22 cellular contexts compared by ENCODE assay signal in genomic region chr20:9019833-9020232, GRCh38. TPM values are rescaled to one million over a fixed set of nuclear protein-coding genes. Genes with fewer than 3 reads are reported as not detected.
"Had no signal": no experiment of that assay in that cellular context is flagged by ENCODE, and none has a peak within 500 bp of the region (broad histone marks: within the 10 kb centered on the region; RNA-seq: fewer than 3 reads in every experiment).

No MANE protein-coding gene starts in this region.

- H3K4me1 Mint-ChIP-seq: activated naive CD8-positive, alpha-beta T cell treated with anti-CD3 and anti-CD28 coated beads, Interleukin-2, amount 10 ng/mL, durations not matched to agents 7 days and 5 days; stimulated activated effector memory CD8-positive, alpha-beta T cell treated with anti-CD3 and anti-CD28 coated beads, Interleukin-12 subunit alpha, Interleukin-12 subunit beta, amount 100 ng/mL, for 72 hours had no signal

- H3K27ac Mint-ChIP-seq: activated naive CD8-positive, alpha-beta T cell treated with anti-CD3 and anti-CD28 coated beads, Interleukin-2, amount 10 ng/mL, durations not matched to agents 7 days and 5 days; effector memory CD8-positive, alpha-beta T cell; naive B cell; stimulated activated effector memory CD8-positive, alpha-beta T cell treated with anti-CD3 and anti-CD28 coated beads, Interleukin-12 subunit alpha, Interleukin-12 subunit beta, amount 100 ng/mL, for 72 hours had no signal

- H3K9me3 ChIP-seq: body of pancreas, esophagus squamous epithelium, heart right ventricle, left ventricle myocardium inferior, prostate gland, stomach, upper lobe of right lung had no signal

- H3K27ac ChIP-seq: body of pancreas, esophagus squamous epithelium, heart right ventricle, left ventricle myocardium inferior, prostate gland, skin epidermis, stomach, upper lobe of right lung had no signal

- H3K9me3 Mint-ChIP-seq: neural crest cell had no signal

- H3K27me3 Mint-ChIP-seq: activated naive CD8-positive, alpha-beta T cell treated with anti-CD3 and anti-CD28 coated beads, Interleukin-2, amount 10 ng/mL, durations not matched to agents 7 days and 5 days; effector memory CD8-positive, alpha-beta T cell; naive B cell had no signal

- H3K36me3 ChIP-seq: esophagus squamous epithelium, heart right ventricle, left ventricle myocardium inferior, prostate gland, stomach, upper lobe of right lung had no signal

- H3K36me3 Mint-ChIP-seq: activated naive CD8-positive, alpha-beta T cell treated with anti-CD3 and anti-CD28 coated beads, Interleukin-2, amount 10 ng/mL, durations not matched to agents 7 days and 5 days; naive B cell; stimulated activated effector memory CD8-positive, alpha-beta T cell treated with anti-CD3 and anti-CD28 coated beads, Interleukin-12 subunit alpha, Interleukin-12 subunit beta, amount 100 ng/mL, for 72 hours had no signal

- H3K4me1 ChIP-seq: body of pancreas, esophagus squamous epithelium, prostate gland, upper lobe of right lung had no signal

- ATAC-seq: body of pancreas; effector memory CD8-positive, alpha-beta T cell; heart right ventricle; right cardiac atrium; stimulated activated effector memory CD8-positive, alpha-beta T cell treated with anti-CD3 and anti-CD28 coated beads, Interleukin-12 subunit alpha, Interleukin-12 subunit beta, amount 100 ng/mL, for 72 hours; upper lobe of right lung had no signal

- H3K4me3 Mint-ChIP-seq: activated naive CD8-positive, alpha-beta T cell treated with anti-CD3 and anti-CD28 coated beads, Interleukin-2, amount 10 ng/mL, durations not matched to agents 7 days and 5 days; effector memory CD8-positive, alpha-beta T cell; naive B cell; neural crest cell; stimulated activated effector memory CD8-positive, alpha-beta T cell treated with anti-CD3 and anti-CD28 coated beads, Interleukin-12 subunit alpha, Interleukin-12 subunit beta, amount 100 ng/mL, for 72 hours had no signal

- DNase-seq: activated CD4-positive, CD25-positive, alpha-beta regulatory T cell treated with anti-CD3 and anti-CD28 coated beads, Interleukin-2, amount 50 U/mL, for 72 hours; activated naive CD4-positive, alpha-beta T cell treated with Interleukin-2 at 50 U/mL for 16 hours; activated naive CD8-positive, alpha-beta T cell treated with anti-CD3 and anti-CD28 coated beads, Interleukin-2, amount 10 ng/mL, durations not matched to agents 7 days and 5 days; amygdala; body of pancreas; effector memory CD8-positive, alpha-beta T cell; esophagus squamous epithelium; heart right ventricle; kidney glomerular epithelial cell; left ventricle myocardium inferior; naive B cell; right cardiac atrium; stimulated activated CD4-positive, alpha-beta T cell treated with anti-CD3 and anti-CD28 coated beads, Interleukin-15, amount 100 ng/mL, for 24 hours; stimulated activated CD4-positive, alpha-beta T cell treated with anti-CD3 and anti-CD28 coated beads, Interleukin-4, amount 100 ng/mL, for 24 hours; stomach; T1000; upper lobe of right lung had no signal

- H3K27me3 ChIP-seq: body of pancreas, esophagus squamous epithelium, heart right ventricle, stomach, upper lobe of right lung had no signal

- H3K4me3 ChIP-seq: body of pancreas, esophagus squamous epithelium, heart right ventricle, left ventricle myocardium inferior, prostate gland, skin epidermis, stomach, upper lobe of right lung had no signal

RNA-seq across cellular contexts. Expression of gene PLCB4, which starts 49.1 kb away (rescaled TPM):
- total RNA-seq: activated CD8-positive, alpha-beta memory T cell treated with anti-CD3 and anti-CD28 coated beads for 36 hours; activated naive CD8-positive, alpha-beta T cell treated with anti-CD3 and anti-CD28 coated beads, Interleukin-2, amount 10 ng/mL, durations not matched to agents 7 days and 5 days had no signal
